Comparison of ENCODE assay signal across 15 cellular contexts in genomic region chr1:18920931-18921330, GRCh38.
"Had no signal": no experiment of that assay in that cellular context is flagged by ENCODE, and none has a peak within 500 bp of the region (broad histone marks: within the 10 kb centered on the region; RNA-seq: fewer than 3 reads in every experiment).

No MANE protein-coding gene starts in this region.

- H3K9me3 ChIP-seq: body of pancreas had no signal

- ATAC-seq: activated CD4-positive, alpha-beta T cell treated with anti-CD3 and anti-CD28 coated beads for 36 hours; body of pancreas; WTC11 had no signal

- FAIRE-seq: colon, TTC549 had no signal

- DNase-seq: activated CD4-positive, alpha-beta T cell treated with anti-CD3 and anti-CD28 coated beads for 36 hours; activated CD4-positive, alpha-beta T cell treated with anti-CD3 and anti-CD28 coated beads, Interleukin-2, amount 50 U/mL, for 48 hours; activated naive CD4-positive, alpha-beta T cell treated with Interleukin-2 at 50 U/mL for 16 hours; activated naive CD8-positive, alpha-beta T cell treated with anti-CD3 and anti-CD28 coated beads, Interleukin-2, amount 10 ng/mL, durations not matched to agents 7 days and 5 days; activated T-cell treated with anti-CD3 and anti-CD28 coated beads for 4 hours; body of pancreas; foreskin melanocyte; occipital lobe; stimulated activated CD4-positive, alpha-beta T cell treated with anti-CD3 and anti-CD28 coated beads, Interleukin-12 subunit alpha, Interleukin-12 subunit beta, amount 100 ng/mL, for 4 hours; stimulated activated CD4-positive, alpha-beta T cell treated with anti-CD3 and anti-CD28 coated beads, Interleukin-1b, Interleukin-23, amount 100 ng/mL, for 48 hours; stimulated activated CD8-positive, alpha-beta memory T cell treated with anti-CD3 and anti-CD28 coated beads, Interleukin-4, amount 100 ng/mL, for 48 hours; stimulated activated naive CD4-positive, alpha-beta T cell had no signal

- H3K27me3 ChIP-seq: body of pancreas had no signal

- H3K4me3 ChIP-seq: body of pancreas had no signal
